Comparison of ENCODE assay signal across 29 cellular contexts in the genomic region with DNA sequence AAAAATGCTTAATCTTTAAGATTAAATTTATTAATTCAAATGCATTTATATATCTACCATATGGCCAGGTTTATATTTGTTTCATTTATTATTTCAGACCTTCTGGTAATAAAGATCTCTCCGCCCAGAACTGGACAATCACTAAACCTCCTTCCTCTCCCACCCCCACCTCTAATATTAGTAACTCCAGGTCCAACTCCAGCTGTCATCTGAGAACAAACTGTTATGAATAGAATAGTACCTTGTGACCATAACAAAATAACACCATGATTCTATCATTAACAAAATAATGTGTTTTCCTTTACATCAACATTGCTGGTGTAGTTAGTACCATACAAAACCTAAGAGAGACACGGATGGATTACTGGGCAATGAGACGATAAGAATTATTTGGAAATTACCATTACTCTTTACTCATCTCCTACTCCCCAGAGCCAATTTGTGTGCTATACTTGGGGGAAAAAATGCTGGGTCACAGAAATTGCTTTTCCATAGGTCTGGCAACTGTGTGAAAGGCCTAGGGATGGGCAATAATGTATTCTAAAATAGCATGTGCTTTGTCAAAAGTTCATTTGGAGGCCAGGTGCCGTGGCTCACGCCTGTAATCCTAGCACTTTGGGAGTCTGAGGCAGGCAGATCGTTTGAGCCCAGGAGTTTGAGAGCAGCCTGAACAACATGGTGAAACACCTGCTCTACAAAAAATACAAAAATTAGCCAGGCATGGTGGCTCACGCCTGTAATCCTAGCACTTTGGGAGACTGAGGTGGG.
"Had no signal": no experiment of that assay in that cellular context is flagged by ENCODE, and none has a peak within 500 bp of the region (broad histone marks: within the 10 kb centered on the region; RNA-seq: fewer than 3 reads in every experiment).

No MANE protein-coding gene starts in this region.

- ATAC-seq: activated CD8-positive, alpha-beta T cell treated with anti-CD3 and anti-CD28 coated beads for 36 hours; activated T-cell treated with anti-CD3 and anti-CD28 coated beads, Interleukin-2, amount 50 U/mL, for 72 hours; activated T-helper 17 cell treated with anti-CD3 and anti-CD28 coated beads, Interleukin-2, amount 50 U/mL, for 72 hours; K562; Panc1 had no signal

- H3K27me3 ChIP-seq: brain microvascular endothelial cell, SJCRH30 had no signal

- H3K27ac ChIP-seq: brain microvascular endothelial cell, SJCRH30, SK-N-MC, WERI-Rb-1 had no signal

- H3K9me3 ChIP-seq: SJCRH30 had no signal

- H3K36me3 ChIP-seq: brain microvascular endothelial cell, SJCRH30, WERI-Rb-1 had no signal

- H3K4me3 ChIP-seq: K562, SJCRH30, SK-N-MC had no signal

- DNase-seq: activated CD4-positive, alpha-beta T cell treated with anti-CD3 and anti-CD28 coated beads for 1 hour; activated CD4-positive, alpha-beta T cell treated with anti-CD3 and anti-CD28 coated beads, Interleukin-2, amount 10 ng/mL, durations not matched to agents 24 days and 14 days; activated CD4-positive, alpha-beta T cell treated with anti-CD3 and anti-CD28 coated beads, Interleukin-2, amount 50 U/mL, for 4 hours; activated CD4-positive, CD25-positive, alpha-beta regulatory T cell; activated CD8-positive, alpha-beta T cell treated with anti-CD3 and anti-CD28 coated beads for 36 hours; activated effector memory CD4-positive, alpha-beta T cell treated with anti-CD3 and anti-CD28 coated beads, Interleukin-2, amount 50 U/mL, for 16 hours; activated naive CD4-positive, alpha-beta T cell; activated naive CD4-positive, alpha-beta T cell treated with anti-CD3 and anti-CD28 coated beads, Interleukin-2, amount 50 U/mL, for 16 hours; activated naive CD8-positive, alpha-beta T cell treated with anti-CD3 and anti-CD28 coated beads for 36 hours; activated T-cell treated with anti-CD3 and anti-CD28 coated beads, Interleukin-2, amount 50 U/mL, for 1 hour; activated T-cell treated with anti-CD3 and anti-CD28 coated beads, Interleukin-2, amount 50 U/mL, for 72 hours; amniotic stem cell; aorta; brain microvascular endothelial cell; NCI-H1092 treated with DMSO at 0.1 percent for 48 hours; NCI-H146; NCI-H187; NCI-H2029 treated with DMSO at 0.1 percent for 48 hours; NCI-H2107; NCI-H226; NCI-H446 treated with DMSO at 0.1 percent for 48 hours; SHP77; T1000; WERI-Rb-1 had no signal
